25 cellular contexts compared by ENCODE assay signal in genomic region chr6:46526607-46527006, GRCh38. TPM values are rescaled to one million over a fixed set of nuclear protein-coding genes. Genes with fewer than 3 reads are reported as not detected.
A peak's percentile ranks its signal among the peaks of the same experiment; 100 is the strongest.
DNase-seq lines count a peak whose midpoint lies in the region; TF ChIP-seq lines count a peak whose summit lies in the region.
"Had no signal": no experiment of that assay in that cellular context is flagged by ENCODE, and none has a peak within 500 bp of the region (broad histone marks: within the 10 kb centered on the region; RNA-seq: fewer than 3 reads in every experiment).

No MANE protein-coding gene starts in this region.

- no peaks in the 10 kb centered on the region for H3K9me3 Mint-ChIP-seq in neural progenitor cell
- H3K9me3 Mint-ChIP-seq in activated naive CD8-positive, alpha-beta T cell treated with anti-CD3 and anti-CD28 coated beads for 36 hours: no peaks in the 10 kb centered on the region
- H3K9me3 Mint-ChIP-seq: T-helper 1 cell treated with Interleukin-12 subunit alpha and Interleukin-12 subunit beta and Interleukin-4 antibody, amounts not matched to agents 30 μg/mL and 1 μg/mL, for 36 hours had no signal

- H3K9ac ChIP-seq in neural progenitor cell: no peak overlapping the region
- H3K9ac ChIP-seq: BLaER1 treated with 17β-estradiol and CSF1 and Interleukin-3, amounts not matched to agents 10 nM and 100 nM had no signal

- H3K4me1 ChIP-seq in ascending aorta: peaks cover 4 to 13% of the 10 kb centered on the region in 2 donors
- no peaks in the 10 kb centered on the region for H3K4me1 ChIP-seq in neural progenitor cell

- H3K4me3 ChIP-seq in LNCaP clone FGC (ENCODE audit: low read depth, low read length): no peak overlapping the region
- no peak overlapping the region for H3K4me3 ChIP-seq in ascending aorta
- H3K4me3 ChIP-seq in neural progenitor cell: no peak overlapping the region
- H3K4me3 ChIP-seq: BLaER1 treated with 17β-estradiol and CSF1 and Interleukin-3, amounts not matched to agents 10 nM and 100 nM had no signal

- H3K27ac ChIP-seq in ascending aorta (peak overlapping the region; percentile 44 to 46), neural progenitor cell (no peak overlapping the region)
- H3K27ac ChIP-seq: BLaER1 treated with 17β-estradiol and CSF1 and Interleukin-3, amounts not matched to agents 10 nM and 100 nM; HL-60; RWPE1 had no signal

- DNase-seq in ELF-1 (ENCODE audit: low read depth, low spot score): peak; percentile 7
- DNase-seq in LNCaP clone FGC (ENCODE audit: low read depth): peak; percentile 54
- DNase-seq in ascending aorta (ENCODE audit: low spot score in 2 of 2): no peak
- DNase-seq in neural progenitor cell (ENCODE audit: low spot score): no peak
- no peak for DNase-seq in SW480 (ENCODE audit: low spot score)
- DNase-seq in AG08396 (ENCODE audit: low spot score): no peak
- DNase-seq in activated naive CD8-positive, alpha-beta T cell treated with anti-CD3 and anti-CD28 coated beads for 36 hours: no peak
- DNase-seq: AML-193; CD4-positive, alpha-beta memory T cell; COR-L47; DMS 273 treated with DMSO at 0.1 percent for 48 hours; DMS79; EL; H7; NCI-H1092 treated with DMSO at 0.1 percent for 48 hours; NCI-H2029 treated with DMSO at 0.1 percent for 48 hours; NCI-H2171 treated with DMSO at 0.1 percent for 48 hours; NCI-H446; NCI-H524 treated with DMSO at 0.1 percent for 48 hours; SHP77 had no signal

- H4K20me1 ChIP-seq in neural progenitor cell (ENCODE audit: low read depth): no peaks in the 10 kb centered on the region
- H4K20me1 ChIP-seq: BLaER1 treated with 17β-estradiol and CSF1 and Interleukin-3, amounts not matched to agents 10 nM and 100 nM had no signal

- no peaks in the 10 kb centered on the region for H3K36me3 ChIP-seq in ascending aorta
- no peaks in the 10 kb centered on the region for H3K36me3 ChIP-seq in neural progenitor cell
- H3K36me3 ChIP-seq: BLaER1 treated with 17β-estradiol and CSF1 and Interleukin-3, amounts not matched to agents 10 nM and 100 nM had no signal

- H3K9me3 ChIP-seq in ascending aorta (no peaks in the 10 kb centered on the region), neural progenitor cell (ENCODE audit: low read depth) (no peaks in the 10 kb centered on the region)
- H3K9me3 ChIP-seq: BLaER1 treated with 17β-estradiol and CSF1 and Interleukin-3, amounts not matched to agents 10 nM and 100 nM had no signal

- no peaks in the 10 kb centered on the region for H3K4me1 Mint-ChIP-seq in neural progenitor cell
- no peaks in the 10 kb centered on the region for H3K4me1 Mint-ChIP-seq in activated naive CD8-positive, alpha-beta T cell treated with anti-CD3 and anti-CD28 coated beads for 36 hours
- H3K4me1 Mint-ChIP-seq: CD4-positive, alpha-beta memory T cell had no signal

- H3F3A ChIP-seq in neural progenitor cell (ENCODE audit: low read depth): no peaks in the 10 kb centered on the region

- intact Hi-C loops in ascending aorta (cut with DNase I): no loop called here

- peak overlapping the region; percentile 89 for H2AFZ ChIP-seq in neural progenitor cell (replicated peaks)

- no peaks in the 10 kb centered on the region for H3K27me3 ChIP-seq in ascending aorta
- no peaks in the 10 kb centered on the region for H3K27me3 ChIP-seq in neural progenitor cell
- H3K27me3 ChIP-seq: BLaER1 treated with 17β-estradiol and CSF1 and Interleukin-3, amounts not matched to agents 10 nM and 100 nM had no signal

- H3K79me2 ChIP-seq in neural progenitor cell (ENCODE audit: low read depth): no peaks in the 10 kb centered on the region

- H3K4me2 ChIP-seq in neural progenitor cell: no peak overlapping the region
- H3K4me2 ChIP-seq: BLaER1 treated with 17β-estradiol and CSF1 and Interleukin-3, amounts not matched to agents 10 nM and 100 nM had no signal

- H3K27ac Mint-ChIP-seq in neural progenitor cell: no peak overlapping the region
- no peak overlapping the region for H3K27ac Mint-ChIP-seq in activated naive CD8-positive, alpha-beta T cell treated with anti-CD3 and anti-CD28 coated beads for 36 hours
- H3K27ac Mint-ChIP-seq: CD4-positive, alpha-beta memory T cell; T-helper 1 cell treated with Interleukin-12 subunit alpha and Interleukin-12 subunit beta and Interleukin-4 antibody, amounts not matched to agents 30 μg/mL and 1 μg/mL, for 36 hours had no signal

- peaks cover 2% of the 10 kb centered on the region for H3K27me3 Mint-ChIP-seq in neural progenitor cell (ENCODE audit: insufficient read depth, low read depth)
- peaks cover 36% of the 10 kb centered on the region for H3K27me3 Mint-ChIP-seq in activated naive CD8-positive, alpha-beta T cell treated with anti-CD3 and anti-CD28 coated beads for 36 hours

- no peaks in the 10 kb centered on the region for H3K36me3 Mint-ChIP-seq in neural progenitor cell
- no peaks in the 10 kb centered on the region for H3K36me3 Mint-ChIP-seq in activated naive CD8-positive, alpha-beta T cell treated with anti-CD3 and anti-CD28 coated beads for 36 hours
- H3K36me3 Mint-ChIP-seq: CD4-positive, alpha-beta memory T cell had no signal

- no peak for TF ChIP-seq CTCF in LNCaP clone FGC (IDR thresholded peaks at IDR 0.05; ENCODE audit: control insufficient read depth, extremely low read depth, insufficient read depth)
- TF ChIP-seq CTCF in ascending aorta (IDR thresholded peaks at IDR 0.05): no peak
- no peak for TF ChIP-seq CTCF in neural progenitor cell (IDR thresholded peaks at IDR 0.05)

- no peak overlapping the region for H3K4me3 Mint-ChIP-seq in neural progenitor cell
- no peak overlapping the region for H3K4me3 Mint-ChIP-seq in activated naive CD8-positive, alpha-beta T cell treated with anti-CD3 and anti-CD28 coated beads for 36 hours
- H3K4me3 Mint-ChIP-seq: CD4-positive, alpha-beta memory T cell; T-helper 1 cell treated with Interleukin-12 subunit alpha and Interleukin-12 subunit beta and Interleukin-4 antibody, amounts not matched to agents 30 μg/mL and 1 μg/mL, for 36 hours had no signal

RNA-seq across cellular contexts. Expression of gene RCAN2, which starts 35.4 kb away (rescaled TPM):
- total RNA-seq in ascending aorta (83.4 TPM), neural progenitor cell (ENCODE audit: low replicate concordance) (5.8 and 6.7 TPM in 2 replicates)
- not detected for total RNA-seq in activated naive CD8-positive, alpha-beta T cell treated with anti-CD3 and anti-CD28 coated beads for 36 hours
- total RNA-seq: CD4-positive, alpha-beta memory T cell; OCI-LY7 had no signal

Comparison
In these comparisons a context has a peak if more than half of its experiments do, and no peak if none do; other contexts are left out.
1. DNase-seq: peak in ELF-1 (single experiment) and LNCaP clone FGC (single experiment); none in ascending aorta (0 of 2), neural progenitor cell (single experiment), SW480 (single experiment), AG08396 (single experiment) and activated naive CD8-positive, alpha-beta T cell treated with anti-CD3 and anti-CD28 coated beads for 36 hours (single experiment).
2. RNA of gene RCAN2, which starts 35.4 kb away (total RNA-seq): 83.4 TPM in ascending aorta (single experiment); 5.8 to 6.7 TPM in neural progenitor cell and not detected in activated naive CD8-positive, alpha-beta T cell treated with anti-CD3 and anti-CD28 coated beads for 36 hours; every median in the first group is over 10 times any median in the second.